26 cellular contexts compared by ENCODE assay signal in genomic region chr1:90936731-90937130, GRCh38.
"Had no signal": no experiment of that assay in that cellular context is flagged by ENCODE, and none has a peak within 500 bp of the region (broad histone marks: within the 10 kb centered on the region; RNA-seq: fewer than 3 reads in every experiment).

No MANE protein-coding gene starts in this region.

- H3K9me3 ChIP-seq: heart right ventricle, prostate gland, right lobe of liver, spleen, stomach, thoracic aorta had no signal

- H2AFZ ChIP-seq: parathyroid adenoma had no signal

- H3K4me1 ChIP-seq: parathyroid adenoma, prostate gland, right lobe of liver had no signal

- DNase-seq: cerebellar nuclear complex; effector CD4-positive, alpha-beta T cell; endodermal cell; erythroblast; foreskin melanocyte; heart right ventricle; hypothalamus; kidney glomerular epithelial cell; mammary epithelial cell; naive thymus-derived CD8-positive, alpha-beta T cell; retina; right lobe of liver; spleen; stimulated activated CD4-positive, alpha-beta T cell treated with anti-CD3 and anti-CD28 coated beads, Interleukin-15, amount 100 ng/mL, for 24 hours; stimulated activated CD4-positive, alpha-beta T cell treated with anti-CD3 and anti-CD28 coated beads, Interleukin-1b, Interleukin-23, amount 100 ng/mL, for 48 hours; stimulated activated CD4-positive, alpha-beta T cell treated with anti-CD3 and anti-CD28 coated beads, Interleukin-4, amount 100 ng/mL, for 24 hours; stimulated activated naive B cell treated with anti-CD40 and anti-IgM and Interleukin-4, amounts not matched to agents 10 μg/mL and 1 μg/mL and 100 μg/mL, for 72 hours; stomach; substantia nigra; trophoblast cell had no signal

- H3K27ac ChIP-seq: heart right ventricle, parathyroid adenoma, prostate gland, right lobe of liver, spleen, stomach, thoracic aorta had no signal

- ATAC-seq: heart right ventricle; left lobe of liver; naive thymus-derived CD8-positive, alpha-beta T cell; right lobe of liver; stimulated activated naive B cell treated with anti-CD40 and anti-IgM and Interleukin-4, amounts not matched to agents 10 μg/mL and 1 μg/mL and 100 μg/mL, for 72 hours had no signal

- H3K36me3 ChIP-seq: prostate gland had no signal

- FAIRE-seq: colon, endothelial cell of umbilical vein had no signal

- H3K27ac Mint-ChIP-seq: stimulated activated naive B cell treated with anti-CD40 and anti-IgM and Interleukin-4, amounts not matched to agents 10 μg/mL and 1 μg/mL and 100 μg/mL, for 72 hours had no signal

- H3K4me3 Mint-ChIP-seq: endodermal cell; stimulated activated naive B cell treated with anti-CD40 and anti-IgM and Interleukin-4, amounts not matched to agents 10 μg/mL and 1 μg/mL and 100 μg/mL, for 72 hours had no signal

- H3K4me3 ChIP-seq: heart right ventricle, prostate gland, right lobe of liver, spleen, stomach, thoracic aorta had no signal

- H3K27me3 Mint-ChIP-seq: naive thymus-derived CD8-positive, alpha-beta T cell; stimulated activated naive B cell treated with anti-CD40 and anti-IgM and Interleukin-4, amounts not matched to agents 10 μg/mL and 1 μg/mL and 100 μg/mL, for 72 hours had no signal

- H3K9ac ChIP-seq: parathyroid adenoma had no signal

- H3K27me3 ChIP-seq: heart right ventricle, right lobe of liver, spleen, stomach had no signal

- H3K9me3 Mint-ChIP-seq: endodermal cell had no signal
